14 cellular contexts compared by ENCODE assay signal in the genomic region with DNA sequence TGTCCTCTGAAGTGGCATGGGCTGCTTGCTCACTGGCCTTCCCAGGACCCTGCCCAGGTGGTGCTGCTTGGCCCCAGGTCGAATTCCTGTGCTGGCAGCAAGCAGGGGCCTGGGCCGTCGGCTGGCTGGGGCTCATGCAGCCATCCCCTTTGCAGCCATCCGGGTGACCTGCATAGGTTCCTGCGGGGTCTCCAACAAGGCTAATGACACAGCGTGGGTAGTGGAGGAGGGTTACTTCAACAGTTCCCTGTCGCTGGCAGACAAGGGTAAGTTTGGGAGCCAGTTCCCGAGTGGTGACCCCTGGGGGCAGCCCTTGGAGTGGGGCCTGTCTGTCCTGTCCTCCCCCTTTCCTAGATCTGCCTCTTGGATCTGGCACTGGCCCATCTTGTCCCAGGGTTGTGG. TPM values are rescaled to one million over a fixed set of nuclear protein-coding genes. Genes with fewer than 3 reads are reported as not detected.
DNase-seq lines count a peak whose midpoint lies in the region; ATAC-seq, FAIRE-seq and TF ChIP-seq lines count a peak whose summit lies in the region.
"Had no signal": no experiment of that assay in that cellular context is flagged by ENCODE, and none has a peak within 500 bp of the region (broad histone marks: within the 10 kb centered on the region; RNA-seq: fewer than 3 reads in every experiment).

No MANE protein-coding gene starts in this region.

- H3K36me3 Mint-ChIP-seq in endodermal cell (ENCODE audit: low read depth), result peaks cover 12% of the 10 kb centered on the region

- intact Hi-C loops in IMR-90 (cut with micrococcal nuclease), result no loop called here
- intact Hi-C loops in pancreas (cut with DNase I), result no loop called here

- H3K4ac ChIP-seq in IMR-90 (ENCODE audit: low read depth, low read length), result peak overlapping the region; percentile 71

- H3K56ac ChIP-seq in IMR-90 (ENCODE audit: extremely low read depth, insufficient read depth, low read length), result no peak overlapping the region

- ATAC-seq in A549, result peak in 1 of 2 experiments; percentile 7; a peak in 2 of 6 replicates
- no peak for ATAC-seq in IMR-90 (ENCODE audit: low read depth)
- ATAC-seq in pancreas, result peak in 2 of 4 donors; percentile 0 to 9
- ATAC-seq in HG03457 (IDR thresholded peaks at IDR 0.05; ENCODE audit: unreplicated experiment), result no peak
- no peak for ATAC-seq in HG02759 (IDR thresholded peaks at IDR 0.05; ENCODE audit: unreplicated experiment)

- H3K4me2 ChIP-seq in A549 (peak overlapping the region; percentile 63), IMR-90 (ENCODE audit: low read depth, low read length) (no peak overlapping the region)

- FAIRE-seq in A549 (lab: Jason Lieb, UNC) (no peak), pancreas (lab: Jason Lieb, UNC) (no peak), GM12892 (lab: Jason Lieb, UNC) (no peak)
- FAIRE-seq: frontal cortex had no signal

- H3K79me1 ChIP-seq in IMR-90 (ENCODE audit: low read depth in 1 of 2, low read length in 2 of 2), result peaks cover 23 to 59% of the 10 kb centered on the region in 2 experiments

- 0 out of 2 replicates have a peak overlapping the region, but pooled peaks have one; percentile 77 for H4K5ac ChIP-seq in IMR-90 (ENCODE audit: low read depth, low read length)

- no peaks in the 10 kb centered on the region for H3K9me3 Mint-ChIP-seq in endodermal cell

- TF ChIP-seq RAD21 in A549 (conservative IDR thresholded peaks at IDR 0.05 in 1 of 2, IDR thresholded peaks at IDR 0.05 in 1 of 2), result no peak
- TF ChIP-seq RAD21 in IMR-90 (IDR thresholded peaks at IDR 0.05; ENCODE audit: low read length), result no peak

- H3K4me3 ChIP-seq in A549 (no peak overlapping the region), IMR-90 (ENCODE audit: insufficient read depth, low read depth, low read length) (no peak overlapping the region), endodermal cell (ENCODE audit: low read length) (no peak overlapping the region), pancreas (no peak overlapping the region)
- H3K4me3 ChIP-seq: testis had no signal

- peak overlapping the region; percentile 70 for H3K27ac Mint-ChIP-seq in endodermal cell

- no peak overlapping the region; the same call in 1 of the 2 replicates for H2BK20ac ChIP-seq in IMR-90 (ENCODE audit: low read depth, low read length)

- H3K9me3 ChIP-seq in A549, result no peaks in the 10 kb centered on the region
- no peaks in the 10 kb centered on the region for H3K9me3 ChIP-seq in IMR-90 (ENCODE audit: control insufficient read depth, insufficient read depth, low read length)
- H3K9me3 ChIP-seq in endodermal cell (ENCODE audit: control insufficient read depth, low read length), result no peaks in the 10 kb centered on the region
- H3K9me3 ChIP-seq in pancreas, result no peaks in the 10 kb centered on the region
- H3K9me3 ChIP-seq: testis had no signal

- dilution Hi-C loops in IMR-90 (cut with HindIII; ENCODE audit: low sequenced_read_pairs, unreplicated experiment), result no loop called here

- H2AK5ac ChIP-seq in IMR-90 (ENCODE audit: low read depth, low read length), result peak overlapping the region; percentile 97

- TF ChIP-seq EP300 in A549 (IDR thresholded peaks at IDR 0.05), result no peak

- H3K4me1 ChIP-seq in A549, result peaks cover 44% of the 10 kb centered on the region
- H3K4me1 ChIP-seq in IMR-90 (ENCODE audit: control insufficient read depth, insufficient read depth, low read length), result peaks cover 16% of the 10 kb centered on the region
- no peaks in the 10 kb centered on the region for H3K4me1 ChIP-seq in endodermal cell (ENCODE audit: control insufficient read depth, insufficient read depth, low read length)
- peaks cover 24 to 33% (median 31%) of the 10 kb centered on the region in 3 donors for H3K4me1 ChIP-seq in pancreas

- peak overlapping the region; percentile 36 for H2BK120ac ChIP-seq in IMR-90 (ENCODE audit: low read depth, low read length)

- POLR2A ChIA-PET in A549 (lab: Yijun Ruan, JAX), result interaction anchor here (1.9 kb wide), 1 partner anchor 22 kb away, joined by 5 read pairs; a partner anchor contains a TSS
- POLR2A ChIA-PET in IMR-90 (lab: Charles Lee; ENCODE audit: unreplicated experiment), result no interaction called here

- H3K27me3 Mint-ChIP-seq in endodermal cell (ENCODE audit: insufficient read depth), result no peaks in the 10 kb centered on the region

- H2BK15ac ChIP-seq in IMR-90 (ENCODE audit: low read depth, low read length), result no peak overlapping the region; the same call in 2 of the 3 replicates

- no peak overlapping the region for H3K18ac ChIP-seq in IMR-90 (ENCODE audit: low read depth, low read length)

- TF ChIP-seq CTCF in A549 (IDR thresholded peaks at IDR 0.05) (no peak), IMR-90 (conservative IDR thresholded peaks at IDR 0.05; ENCODE audit: low read depth, low read length) (no peak), endodermal cell (conservative IDR thresholded peaks at IDR 0.05) (no peak), pancreas (IDR thresholded peaks at IDR 0.05) (no peak)

- H3K9ac ChIP-seq in IMR-90 (ENCODE audit: low read depth, low read length), result peak overlapping the region; percentile 2; the same call in 1 of the 2 replicates
- no peak overlapping the region for H3K9ac ChIP-seq in endodermal cell (ENCODE audit: extremely low read depth, low read length, poor library complexity, severe bottlenecking)

- no peak overlapping the region for H3K4me3 Mint-ChIP-seq in endodermal cell

- no peak overlapping the region; the same call in 1 of the 2 replicates for H4K91ac ChIP-seq in IMR-90 (ENCODE audit: insufficient read depth, low read depth, low read length)

- H2AK9ac ChIP-seq in IMR-90 (replicated peaks; ENCODE audit: low read depth, low read length, poor library complexity), result peak overlapping the region; percentile 99

- in situ Hi-C loops in IMR-90 (cut with MboI; ENCODE audit: low sequenced_read_pairs), result no loop called here

- 64% methylated on average over 2 of the region's 8 CpGs for WGBS in A549 (ENCODE audit: missing lambda C conversion rate)
- WGBS in IMR-90 (ENCODE audit: extremely low coverage in 2 of 2, insufficient read length in 1 of 2), 2 experiments, result 80% methylated on average over 2 of the region's 8 CpGs; no CpG with 5 or more reads in 1 of the 2 experiments
- WGBS in endodermal cell (ENCODE audit: insufficient coverage in 1 of 2, insufficient read length in 1 of 2), 2 experiments, result 84 to 91% methylated on average over 4 to 8 of the region's 8 CpGs
- WGBS in pancreas, 2 donors, result 62 to 63% methylated on average over 8 of the region's 8 CpGs

- no peaks in the 10 kb centered on the region for H3K27me3 ChIP-seq in IMR-90 (ENCODE audit: control insufficient read depth, insufficient read depth, low read length)
- H3K27me3 ChIP-seq in endodermal cell (ENCODE audit: control insufficient read depth, insufficient read depth, low read length, poor library complexity, severe bottlenecking), result no peaks in the 10 kb centered on the region
- H3K27me3 ChIP-seq in pancreas, result no peaks in the 10 kb centered on the region
- H3K27me3 ChIP-seq: testis had no signal

- CTCF ChIA-PET in A549 (lab: Yijun Ruan, JAX) (interaction anchor here (0.7 to 2.1 kb wide), 2 partner anchors 34 to 309 kb away, joined by 3 to 10 read pairs; a partner anchor contains a TSS), IMR-90 (lab: Yijun Ruan, JAX) (no interaction called here)

- H3K23ac ChIP-seq in IMR-90 (ENCODE audit: low read depth, low read length), result 0 out of 2 replicates have a peak overlapping the region, but pooled peaks have one; percentile 40

- H3K36me3 ChIP-seq in IMR-90 (ENCODE audit: control insufficient read depth, insufficient read depth, low read length) (peaks cover 26% of the 10 kb centered on the region), endodermal cell (ENCODE audit: control insufficient read depth, insufficient read depth, low read length) (peaks cover 25% of the 10 kb centered on the region), pancreas (peaks cover 0 to 7% (median 0%) of the 10 kb centered on the region in 3 donors)

- TF ChIP-seq POLR2A in A549 (IDR thresholded peaks at IDR 0.05; ENCODE audit: low read length) (no peak), IMR-90 (IDR thresholded peaks at IDR 0.05; ENCODE audit: low read depth, low read length) (no peak), GM12892 (IDR thresholded peaks at IDR 0.05; ENCODE audit: low read depth, low read length) (no peak)

- peak overlapping the region; percentile 76; the same call in 1 of the 2 replicates for H3K14ac ChIP-seq in IMR-90 (replicated peaks; ENCODE audit: low read depth, low read length)

- peak overlapping the region; percentile 81 to 88 for H3K27ac ChIP-seq in A549
- H3K27ac ChIP-seq in IMR-90 (ENCODE audit: insufficient read depth, low read length), result peak overlapping the region; percentile 39; the same call in 1 of the 2 replicates
- no peak overlapping the region for H3K27ac ChIP-seq in endodermal cell (ENCODE audit: low read depth, low read length)
- peak overlapping the region; percentile 84 to 92 (median 89) for H3K27ac ChIP-seq in pancreas
- no peak overlapping the region for H3K27ac ChIP-seq in caudate nucleus (ENCODE audit: low read depth, low read length)

- no TSS peak for BruUV-seq in IMR-90 (replicated peaks; lab: Mats Ljungman, UMichigan)

- H3K9me1 ChIP-seq in IMR-90 (ENCODE audit: insufficient read depth, low read length), result peaks cover 29% of the 10 kb centered on the region

- H4K20me1 ChIP-seq in IMR-90 (ENCODE audit: insufficient read depth, low read length), result peaks cover 18% of the 10 kb centered on the region

- H2AFZ ChIP-seq in IMR-90 (replicated peaks; ENCODE audit: low read length, poor library complexity), result peak overlapping the region; percentile 80

- H3K4me1 Mint-ChIP-seq in endodermal cell, result peaks cover 13% of the 10 kb centered on the region

- no peak for DNase-seq in A549 (ENCODE audit: low read depth in 1 of 2, low spot score in 1 of 2)
- no peak for DNase-seq in IMR-90
- DNase-seq in endodermal cell, result no peak
- DNase-seq in pancreas, result peak in 4 of 6 donors; percentile 38 to 58 (median 56)
- no peak for DNase-seq in GM12892 (ENCODE audit: insufficient read length)
- DNase-seq in caudate nucleus (lab: John Stamatoyannopoulos, UW), result no peak
- DNase-seq: activated CD4-positive, alpha-beta T cell treated with anti-CD3 and anti-CD28 coated beads for 48 hours; activated effector memory CD4-positive, alpha-beta T cell treated with Interleukin-2 at 50 U/mL for 16 hours; NCI-H1436; NCI-H774; testis had no signal

- H4K8ac ChIP-seq in IMR-90 (ENCODE audit: low read depth in 2 of 2, low read length in 2 of 2), result peak overlapping the region; percentile 56 to 84; a peak in 3 of 4 replicates

- peak overlapping the region; percentile 91 for H2BK5ac ChIP-seq in IMR-90 (ENCODE audit: low read depth, low read length, poor library complexity, severe bottlenecking)

RNA-seq across cellular contexts. Expression of a gene that starts 6.1 kb away (rescaled TPM):
- 33.6 and 41.3 TPM in 2 replicates for polyA plus RNA-seq in A549 (2011; rRNA removed)
- polyA plus RNA-seq in A549 (2012; cell fraction: cytosol; rRNA removed), result 47.5 and 56.3 TPM in 2 replicates
- 181 and 185 TPM in 2 replicates for polyA plus RNA-seq in A549 (2012; cell fraction: nucleus; rRNA removed)
- 45.6 to 52.9 TPM (median 48.0 TPM) in 3 replicates for polyA plus RNA-seq in A549 (2017; fragmentation: RNase III; extraction: RNeasy Plus Mini Kit Qiagen cat#74134 plus additional on column Dnase treatment)
- 68.5 and 82.6 TPM in 2 replicates for polyA minus RNA-seq in A549 (2011; rRNA and poly(A)+ RNA removed)
- 32.8 and 36.1 TPM in 2 replicates for total RNA-seq in IMR-90 (2012; rRNA removed)
- 35.1 and 39.0 TPM in 2 replicates for polyA plus RNA-seq in IMR-90 (2012; rRNA removed)
- polyA plus RNA-seq in IMR-90 (2012; cell fraction: cytosol; rRNA removed), result 30.8 and 36.6 TPM in 2 replicates
- 109 and 195 TPM in 2 replicates for polyA plus RNA-seq in IMR-90 (2012; cell fraction: nucleus; rRNA removed; ENCODE audit: low replicate concordance)
- 100 to 1,000 TPM; 137 to 139 TPM for total RNA-seq in endodermal cell
- 71.8 TPM for polyA plus RNA-seq in endodermal cell (2013, experiment 1 of 2)
- polyA plus RNA-seq in endodermal cell (2013, experiment 2 of 2), result 66.9 TPM
- total RNA-seq in pancreas, result 10 to 100 TPM; 29.9 to 51.1 (median 32.6) TPM
- polyA plus RNA-seq in pancreas, result 10 to 100 TPM; 30.3 to 42.0 TPM
- polyA plus RNA-seq in GM12892 (2012; ENCODE audit: missing spikeins), result 41.5 TPM

RNA-seq across cellular contexts. Expression of a gene that starts 7.3 kb away (rescaled TPM):
- polyA plus RNA-seq in A549 (2011; rRNA removed) (20.7 and 23.8 TPM in 2 replicates), A549 (2017; fragmentation: RNase III; extraction: RNeasy Plus Mini Kit Qiagen cat#74134 plus additional on column Dnase treatment) (20.6 to 22.5 TPM (median 22.0 TPM) in 3 replicates), IMR-90 (2012; rRNA removed) (37.8 and 41.4 TPM in 2 replicates), pancreas (100 to 1,000 TPM; 117 to 161 TPM)
- 39.7 and 49.8 TPM in 2 replicates for polyA plus RNA-seq in A549 (2012; cell fraction: cytosol; rRNA removed)
- polyA plus RNA-seq in A549 (2012; cell fraction: nucleus; rRNA removed), result 268 and 290 TPM in 2 replicates
- 25.8 and 32.7 TPM in 2 replicates for polyA minus RNA-seq in A549 (2011; rRNA and poly(A)+ RNA removed)
- total RNA-seq in IMR-90 (2012; rRNA removed) (7.7 and 7.8 TPM in 2 replicates), endodermal cell (10 to 100 TPM; 41.5 to 46.2 TPM), pancreas (10 to 100 TPM; 20.9 to 39.3 (median 24.3) TPM)
- polyA plus RNA-seq in IMR-90 (2012; cell fraction: cytosol; rRNA removed), result 19.6 and 40.1 TPM in 2 replicates
- polyA plus RNA-seq in IMR-90 (2012; cell fraction: nucleus; rRNA removed; ENCODE audit: low replicate concordance), result 177 and 484 TPM in 2 replicates
- 23.5 TPM for polyA plus RNA-seq in endodermal cell (2013, experiment 1 of 2)
- polyA plus RNA-seq in endodermal cell (2013, experiment 2 of 2), result 18.6 TPM
- 15.8 TPM for polyA plus RNA-seq in GM12892 (2012; ENCODE audit: missing spikeins)

RNA-seq across cellular contexts. Expression of a gene that starts 22.4 kb away (rescaled TPM):
- polyA plus RNA-seq in A549 (2011; rRNA removed), result 16.0 and 19.6 TPM in 2 replicates
- polyA plus RNA-seq in A549 (2012; cell fraction: cytosol; rRNA removed), result 42.7 and 47.2 TPM in 2 replicates
- polyA plus RNA-seq in A549 (2012; cell fraction: nucleus; rRNA removed), result 66.6 and 82.2 TPM in 2 replicates
- polyA plus RNA-seq in A549 (2017; fragmentation: RNase III; extraction: RNeasy Plus Mini Kit Qiagen cat#74134 plus additional on column Dnase treatment), result 35.7 to 38.7 TPM (median 37.5 TPM) in 3 replicates
- polyA minus RNA-seq in A549 (2011; rRNA and poly(A)+ RNA removed), result 14.8 and 16.1 TPM in 2 replicates
- 14.3 and 16.4 TPM in 2 replicates for total RNA-seq in IMR-90 (2012; rRNA removed)
- polyA plus RNA-seq in IMR-90 (2012; rRNA removed), result 21.4 and 23.1 TPM in 2 replicates
- polyA plus RNA-seq in IMR-90 (2012; cell fraction: cytosol; rRNA removed), result 24.4 and 24.7 TPM in 2 replicates
- 41.1 and 61.6 TPM in 2 replicates for polyA plus RNA-seq in IMR-90 (2012; cell fraction: nucleus; rRNA removed; ENCODE audit: low replicate concordance)
- 10 to 100 TPM; 47.8 to 51.0 TPM for total RNA-seq in endodermal cell
- polyA plus RNA-seq in endodermal cell (2013, experiment 1 of 2), result 42.9 TPM
- polyA plus RNA-seq in endodermal cell (2013, experiment 2 of 2), result 39.3 TPM
- 10 to 100 TPM in 1 of 6 donors, 1 to 10 TPM in 5; 6.1 to 11.1 (median 9.1) TPM for total RNA-seq in pancreas
- 10 to 100 TPM; 18.0 to 18.6 TPM for polyA plus RNA-seq in pancreas
- polyA plus RNA-seq in GM12892 (2012; ENCODE audit: missing spikeins), result 26.2 TPM

RNA-seq across cellular contexts. Expression of a gene that starts 34.0 kb away (rescaled TPM):
- polyA plus RNA-seq in A549 (2011; rRNA removed) (26.7 and 28.2 TPM in 2 replicates), A549 (2017; fragmentation: RNase III; extraction: RNeasy Plus Mini Kit Qiagen cat#74134 plus additional on column Dnase treatment) (28.8 to 35.2 TPM (median 33.4 TPM) in 3 replicates), IMR-90 (2012; rRNA removed) (33.0 and 33.7 TPM in 2 replicates), pancreas (100 to 1,000 TPM; 107 to 174 TPM)
- polyA plus RNA-seq in A549 (2012; cell fraction: cytosol; rRNA removed), result 43.3 and 46.0 TPM in 2 replicates
- 131 and 139 TPM in 2 replicates for polyA plus RNA-seq in A549 (2012; cell fraction: nucleus; rRNA removed)
- polyA minus RNA-seq in A549 (2011; rRNA and poly(A)+ RNA removed), result 18.9 and 20.0 TPM in 2 replicates
- total RNA-seq in IMR-90 (2012; rRNA removed) (12.2 and 12.5 TPM in 2 replicates), endodermal cell (10 to 100 TPM; 48.9 to 50.4 TPM), pancreas (10 to 100 TPM; 16.7 to 27.4 (median 21.5) TPM)
- polyA plus RNA-seq in IMR-90 (2012; cell fraction: cytosol; rRNA removed), result 20.7 and 23.8 TPM in 2 replicates
- polyA plus RNA-seq in IMR-90 (2012; cell fraction: nucleus; rRNA removed; ENCODE audit: low replicate concordance), result 144 and 149 TPM in 2 replicates
- polyA plus RNA-seq in endodermal cell (2013, experiment 1 of 2), result 44.3 TPM
- polyA plus RNA-seq in endodermal cell (2013, experiment 2 of 2), result 43.0 TPM
- polyA plus RNA-seq in GM12892 (2012; ENCODE audit: missing spikeins), result 30.3 TPM

Comparison
In these comparisons a context has a peak if more than half of its experiments do, and no peak if none do; other contexts are left out.
1. DNase-seq: peak in pancreas (4 of 6); none in A549 (0 of 2), IMR-90 (single experiment), endodermal cell (single experiment), GM12892 (single experiment) and caudate nucleus (0 of 61).
2. H3K27ac ChIP-seq: peak in A549 (2 of 2), IMR-90 (single experiment) and pancreas (4 of 4); none in endodermal cell (single experiment) and caudate nucleus (single experiment).